ENCODE assay signal across 20 cellular contexts in genomic region chr1:41659903-41660302, GRCh38.
DNase-seq lines count a peak whose midpoint lies in the region; ATAC-seq and TF ChIP-seq lines count a peak whose summit lies in the region.
"Had no signal": no experiment of that assay in that cellular context is flagged by ENCODE, and none has a peak within 500 bp of the region (broad histone marks: within the 10 kb centered on the region; RNA-seq: fewer than 3 reads in every experiment).

No MANE protein-coding gene starts in this region.

- H3K9me3 Mint-ChIP-seq in CD14-positive monocyte, result peaks cover 0 to 3% (median 0%) of the 10 kb centered on the region in 7 donors
- H3K9me3 Mint-ChIP-seq in activated T-helper 1 cell treated with anti-CD3 and anti-CD28 coated beads, Interleukin-12 subunit alpha, Interleukin-12 subunit beta, Interleukin-2, Interleukin-4 antibody, amounts not matched to agents 30 ng/mL and 10 ng/mL and 1 ng/mL, durations not matched to agents 14 hours and 24 hours and 36 hours, result no peaks in the 10 kb centered on the region
- H3K9me3 Mint-ChIP-seq in naive B cell, result no peaks in the 10 kb centered on the region
- H3K9me3 Mint-ChIP-seq in chondrocyte (ENCODE audit: low read depth), result no peaks in the 10 kb centered on the region
- H3K9me3 Mint-ChIP-seq: central memory CD8-positive, alpha-beta T cell had no signal

- H3K4ac ChIP-seq in neuronal stem cell (ENCODE audit: low read length), result no peak overlapping the region

- no peaks in the 10 kb centered on the region for H3K79me1 ChIP-seq in neuronal stem cell (ENCODE audit: low read depth, low read length)

- TF ChIP-seq CTCF in CD14-positive monocyte (IDR thresholded peaks at IDR 0.05) (no peak), chondrocyte (IDR thresholded peaks at IDR 0.05) (no peak)

- H2AFZ ChIP-seq in neuronal stem cell (ENCODE audit: low read length), result no peak overlapping the region
- H2AFZ ChIP-seq: hepatocyte, parathyroid adenoma, PC-9 had no signal

- H3K4me2 ChIP-seq in BLaER1 (peak overlapping the region; percentile 100), neuronal stem cell (ENCODE audit: insufficient read depth, low read length, poor library complexity, severe bottlenecking) (no peak overlapping the region)

- H4K8ac ChIP-seq in neuronal stem cell (ENCODE audit: low read depth, low read length), result no peak overlapping the region

- H3K27me3 ChIP-seq in BLaER1, result no peaks in the 10 kb centered on the region
- H3K27me3 ChIP-seq in neuronal stem cell (ENCODE audit: control insufficient read depth in 3 of 3, insufficient read depth in 3 of 3, low read depth in 1 of 3, low read length in 3 of 3), result peaks cover 7 to 50% (median 35%) of the 10 kb centered on the region in 3 experiments
- H3K27me3 ChIP-seq: SJSA1, upper lobe of right lung had no signal

- ATAC-seq in naive B cell (ENCODE audit: low read depth in 2 of 2), result no peak
- ATAC-seq: upper lobe of right lung had no signal

- H3K9me3 ChIP-seq in BLaER1, result no peaks in the 10 kb centered on the region
- peaks cover 0 to 3% of the 10 kb centered on the region in 2 donors for H3K9me3 ChIP-seq in neuronal stem cell (replicated peaks in 1 of 2; ENCODE audit: control insufficient read depth in 2 of 2, insufficient read depth in 1 of 2, low read depth in 1 of 2, low read length in 2 of 2)
- H3K9me3 ChIP-seq: SJSA1, upper lobe of right lung had no signal

- H3K18ac ChIP-seq in neuronal stem cell (ENCODE audit: low read length), result no peak overlapping the region

- H3K27ac Mint-ChIP-seq in CD14-positive monocyte (peak overlapping the region in 1 of 7 donors; percentile 4), naive B cell (peak overlapping the region in 3 of 6 donors; percentile 5 to 41 (median 16)), chondrocyte (ENCODE audit: unreplicated experiment) (no peak overlapping the region)
- peak overlapping the region; percentile 66 for H3K27ac Mint-ChIP-seq in activated T-helper 1 cell treated with anti-CD3 and anti-CD28 coated beads, Interleukin-12 subunit alpha, Interleukin-12 subunit beta, Interleukin-2, Interleukin-4 antibody, amounts not matched to agents 30 ng/mL and 10 ng/mL and 1 ng/mL, durations not matched to agents 14 hours and 24 hours and 36 hours

- H2AK5ac ChIP-seq in neuronal stem cell (ENCODE audit: low read depth, low read length), result no peak overlapping the region

- H3K4me3 ChIP-seq in BLaER1, result no peak overlapping the region
- no peak overlapping the region for H3K4me3 ChIP-seq in neuronal stem cell (ENCODE audit: low read length in 2 of 2)
- H3K4me3 ChIP-seq: hepatocyte, PC-9, SJSA1, upper lobe of right lung had no signal

- no peak overlapping the region for H4K91ac ChIP-seq in neuronal stem cell (ENCODE audit: low read depth, low read length, poor library complexity)

- H3K36me3 Mint-ChIP-seq in CD14-positive monocyte (peaks cover 19 to 25% of the 10 kb centered on the region in 2 donors), naive B cell (no peaks in the 10 kb centered on the region), chondrocyte (ENCODE audit: low read depth) (no peaks in the 10 kb centered on the region)
- H3K36me3 Mint-ChIP-seq in activated T-helper 1 cell treated with anti-CD3 and anti-CD28 coated beads, Interleukin-12 subunit alpha, Interleukin-12 subunit beta, Interleukin-2, Interleukin-4 antibody, amounts not matched to agents 30 ng/mL and 10 ng/mL and 1 ng/mL, durations not matched to agents 14 hours and 24 hours and 36 hours (ENCODE audit: low read depth), result peaks cover 55% of the 10 kb centered on the region

- no CpG with 5 or more reads among the region's 5 CpGs for WGBS in neuronal stem cell (ENCODE audit: extremely low coverage in 2 of 2, insufficient read length in 2 of 2, insufficient replicate concordance in 1 of 2), 2 donors

- intact Hi-C loops in CD14-positive monocyte (cut with micrococcal nuclease), result loop anchor here (5.0 to 10.0 kb wide), 3 partner anchors 65 to 142 kb away; no protein-coding TSS in a partner anchor
- intact Hi-C loops in activated T-helper 1 cell treated with anti-CD3 and anti-CD28 coated beads, Interleukin-12 subunit alpha, Interleukin-12 subunit beta, Interleukin-2, Interleukin-4 antibody, amounts not matched to agents 30 ng/mL and 10 ng/mL and 1 ng/mL, durations not matched to agents 14 hours and 24 hours and 36 hours (cut with micrococcal nuclease), result loop anchor here (2.0 kb wide), 2 partner anchors 85 to 203 kb away; no protein-coding TSS in a partner anchor

- H3K4me1 Mint-ChIP-seq in CD14-positive monocyte, result peaks cover 78% of the 10 kb centered on the region
- peaks cover 83% of the 10 kb centered on the region for H3K4me1 Mint-ChIP-seq in activated T-helper 1 cell treated with anti-CD3 and anti-CD28 coated beads, Interleukin-12 subunit alpha, Interleukin-12 subunit beta, Interleukin-2, Interleukin-4 antibody, amounts not matched to agents 30 ng/mL and 10 ng/mL and 1 ng/mL, durations not matched to agents 14 hours and 24 hours and 36 hours (ENCODE audit: low read depth)
- H3K4me1 Mint-ChIP-seq in naive B cell, result peaks cover 54 to 74% (median 65%) of the 10 kb centered on the region in 3 donors
- peaks cover 25% of the 10 kb centered on the region for H3K4me1 Mint-ChIP-seq in chondrocyte (ENCODE audit: low read depth)

- H3K4me1 ChIP-seq in BLaER1 (peaks cover 92% of the 10 kb centered on the region), neuronal stem cell (ENCODE audit: control insufficient read depth in 2 of 2, insufficient read depth in 1 of 2, low read depth in 1 of 2, low read length in 2 of 2) (peaks cover 3 to 8% of the 10 kb centered on the region in 2 donors)
- H3K4me1 ChIP-seq: parathyroid adenoma had no signal

- no peak overlapping the region for H2BK12ac ChIP-seq in neuronal stem cell (ENCODE audit: low read length)

- no peak overlapping the region for H2BK15ac ChIP-seq in neuronal stem cell (ENCODE audit: low read length)

- no peak overlapping the region for H2BK120ac ChIP-seq in neuronal stem cell (ENCODE audit: low read depth, low read length)

- no peaks in the 10 kb centered on the region for H3K36me3 ChIP-seq in BLaER1
- H3K36me3 ChIP-seq in neuronal stem cell (replicated peaks in 1 of 2; ENCODE audit: control insufficient read depth in 2 of 2, insufficient read depth in 2 of 2, low read length in 2 of 2), result peaks cover 0 to 2% of the 10 kb centered on the region in 2 donors
- H3K36me3 ChIP-seq: upper lobe of right lung had no signal

- H2BK5ac ChIP-seq in neuronal stem cell (ENCODE audit: low read length), result no peak overlapping the region

- H3K27me3 Mint-ChIP-seq in CD14-positive monocyte (ENCODE audit: low read depth in 3 of 3) (peaks cover 7 to 13% (median 12%) of the 10 kb centered on the region in 3 donors), naive B cell (no peaks in the 10 kb centered on the region), chondrocyte (ENCODE audit: low read depth) (no peaks in the 10 kb centered on the region)
- no peaks in the 10 kb centered on the region for H3K27me3 Mint-ChIP-seq in activated T-helper 1 cell treated with anti-CD3 and anti-CD28 coated beads, Interleukin-12 subunit alpha, Interleukin-12 subunit beta, Interleukin-2, Interleukin-4 antibody, amounts not matched to agents 30 ng/mL and 10 ng/mL and 1 ng/mL, durations not matched to agents 14 hours and 24 hours and 36 hours (ENCODE audit: insufficient read depth)
- H3K27me3 Mint-ChIP-seq: central memory CD8-positive, alpha-beta T cell had no signal

- no peak overlapping the region for H3K23ac ChIP-seq in neuronal stem cell (ENCODE audit: low read depth, low read length, poor library complexity)

- peaks cover 4% of the 10 kb centered on the region; the same call in 1 of the 2 replicates for H4K20me1 ChIP-seq in BLaER1

- DNase-seq in CD14-positive monocyte (ENCODE audit: low spot score) (no peak), naive B cell (no peak), GF-D8 (lab: John Stamatoyannopoulos, UW) (no peak), neuronal stem cell (ENCODE audit: low spot score) (no peak), Kasumi-1 (lab: John Stamatoyannopoulos, UW) (no peak), chondrocyte (ENCODE audit: low spot score) (no peak)
- no peak for DNase-seq in activated T-helper 1 cell treated with anti-CD3 and anti-CD28 coated beads, Interleukin-12 subunit alpha, Interleukin-12 subunit beta, Interleukin-2, Interleukin-4 antibody, amounts not matched to agents 30 ng/mL and 10 ng/mL and 1 ng/mL, durations not matched to agents 14 hours and 24 hours and 36 hours (ENCODE audit: low spot score)
- DNase-seq: activated CD4-positive, alpha-beta T cell treated with anti-CD3 and anti-CD28 coated beads, Interleukin-2, amount 50 U/mL, for 4 hours; DMS79 treated with DMSO at 0.1 percent for 48 hours; KG1; NCI-H1092 treated with DMSO at 0.1 percent for 48 hours; NCI-H2107; PC-9; upper lobe of right lung had no signal

- no peak overlapping the region for H3K14ac ChIP-seq in neuronal stem cell (ENCODE audit: low read length)

- H3K27ac ChIP-seq in BLaER1 (no peak overlapping the region), neuronal stem cell (replicated peaks; ENCODE audit: low read length) (no peak overlapping the region)
- H3K27ac ChIP-seq: C4-2B, hepatocyte, parathyroid adenoma, PC-9, SJSA1, upper lobe of right lung had no signal

- H3K4me3 Mint-ChIP-seq in CD14-positive monocyte, result peak overlapping the region; percentile 1 to 83
- peak overlapping the region; percentile 83 for H3K4me3 Mint-ChIP-seq in activated T-helper 1 cell treated with anti-CD3 and anti-CD28 coated beads, Interleukin-12 subunit alpha, Interleukin-12 subunit beta, Interleukin-2, Interleukin-4 antibody, amounts not matched to agents 30 ng/mL and 10 ng/mL and 1 ng/mL, durations not matched to agents 14 hours and 24 hours and 36 hours
- peak overlapping the region in 5 of 8 donors; percentile 7 to 96 (median 13) for H3K4me3 Mint-ChIP-seq in naive B cell
- no peak overlapping the region for H3K4me3 Mint-ChIP-seq in chondrocyte (ENCODE audit: unreplicated experiment)

- H3K9ac ChIP-seq in BLaER1, result no peak overlapping the region
- H3K9ac ChIP-seq in neuronal stem cell (ENCODE audit: low read depth, low read length, poor library complexity), result no peak overlapping the region
- H3K9ac ChIP-seq: parathyroid adenoma had no signal
